Comparison of ENCODE assay signal across 14 cellular contexts in the genomic region with DNA sequence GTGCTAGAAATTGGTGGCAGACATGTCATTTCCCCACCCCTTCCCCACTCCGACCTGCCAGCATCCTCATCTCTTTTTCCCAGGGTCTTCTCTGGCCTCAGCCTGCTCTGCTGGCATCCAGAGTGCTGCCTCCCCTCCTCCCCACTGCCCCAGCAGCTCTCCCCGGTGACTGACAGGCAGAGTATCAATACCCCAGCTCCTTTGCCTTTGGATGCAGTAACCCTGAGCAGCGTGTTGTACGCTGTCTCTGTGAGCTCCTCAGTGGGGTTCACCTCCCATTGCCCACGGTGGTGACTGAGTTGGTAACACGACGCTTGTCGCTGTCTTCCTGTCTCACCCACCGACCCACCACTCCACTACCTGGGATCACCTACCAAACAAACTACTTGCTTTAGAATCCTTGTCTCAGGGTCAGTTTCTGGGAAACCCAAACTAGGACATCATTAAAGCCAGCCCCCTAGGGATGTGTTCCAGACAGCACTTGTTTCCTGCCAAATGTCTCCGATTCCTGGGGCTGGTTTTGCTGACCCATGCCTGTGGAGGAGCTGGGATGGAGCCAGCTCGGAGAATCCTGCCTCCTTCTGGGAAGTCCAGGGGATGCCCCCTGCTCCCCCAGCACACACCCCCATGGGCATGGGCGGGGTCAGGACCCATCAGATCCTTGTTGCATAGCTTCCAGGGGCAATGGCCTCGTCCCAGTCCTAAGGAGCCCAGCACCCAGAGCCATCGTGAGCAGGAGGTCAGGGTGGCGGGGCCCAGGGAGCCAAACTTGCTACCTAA. TPM values are rescaled to one million over a fixed set of nuclear protein-coding genes. Genes with fewer than 3 reads are reported as not detected.
DNase-seq lines count a peak whose midpoint lies in the region; ATAC-seq and TF ChIP-seq lines count a peak whose summit lies in the region.
"Had no signal": no experiment of that assay in that cellular context is flagged by ENCODE, and none has a peak within 500 bp of the region (broad histone marks: within the 10 kb centered on the region; RNA-seq: fewer than 3 reads in every experiment).

No MANE protein-coding gene starts in this region.

- DNase-seq in HCT116 (ENCODE audit: low read depth, low spot score), result no peak
- DNase-seq in endodermal cell, result peak; percentile 52
- no peak for DNase-seq in neural progenitor cell (ENCODE audit: low spot score)
- DNase-seq in CD4-positive, alpha-beta memory T cell, result no peak
- DNase-seq in effector CD8-positive, alpha-beta T cell (lab: John Stamatoyannopoulos, UW), result no peak
- DNase-seq: ACHN, DMS 273 treated with DMSO at 0.1 percent for 48 hours, NCI-H2227 treated with DMSO at 0.1 percent for 48 hours, NCI-H526 had no signal

- TF ChIP-seq CTCF in HCT116 (IDR thresholded peaks at IDR 0.05 in 2 of 3, conservative IDR thresholded peaks at IDR 0.05 in 1 of 3; ENCODE audit: borderline replicate concordance in 1 of 3, insufficient read depth in 1 of 3, low read depth in 2 of 3, low read length in 2 of 3) (no peak), endodermal cell (conservative IDR thresholded peaks at IDR 0.05) (no peak), neural progenitor cell (IDR thresholded peaks at IDR 0.05) (no peak)

- peaks cover 12% of the 10 kb centered on the region; the same call in 1 of the 2 replicates for H3K36me3 ChIP-seq in BLaER1
- no peaks in the 10 kb centered on the region for H3K36me3 ChIP-seq in HCT116 (ENCODE audit: control insufficient read depth in 1 of 2, insufficient read depth in 2 of 2, low read length in 2 of 2)
- no peaks in the 10 kb centered on the region for H3K36me3 ChIP-seq in endodermal cell (ENCODE audit: control insufficient read depth, insufficient read depth, low read length)
- no peaks in the 10 kb centered on the region for H3K36me3 ChIP-seq in neural progenitor cell
- H3K36me3 ChIP-seq in CD4-positive, alpha-beta memory T cell (ENCODE audit: insufficient read depth, low read length), result no peaks in the 10 kb centered on the region

- intact Hi-C loops in HCT116 (cut with micrococcal nuclease), result no loop called here
- intact Hi-C loops in CD4-positive, alpha-beta memory T cell (cut with micrococcal nuclease), result no loop called here

- peak overlapping the region; percentile 34; the same call in 1 of the 2 replicates for H3K9ac ChIP-seq in BLaER1
- H3K9ac ChIP-seq in HCT116 (ENCODE audit: low read length), result no peak overlapping the region
- H3K9ac ChIP-seq in endodermal cell (ENCODE audit: extremely low read depth, low read length, poor library complexity, severe bottlenecking), result no peak overlapping the region
- H3K9ac ChIP-seq in neural progenitor cell, result no peak overlapping the region

- no peaks in the 10 kb centered on the region for H3K27me3 Mint-ChIP-seq in endodermal cell (ENCODE audit: insufficient read depth)
- H3K27me3 Mint-ChIP-seq in neural progenitor cell (ENCODE audit: insufficient read depth, low read depth), result peaks cover 6% of the 10 kb centered on the region
- no peaks in the 10 kb centered on the region for H3K27me3 Mint-ChIP-seq in CD4-positive, alpha-beta memory T cell
- H3K27me3 Mint-ChIP-seq: IgD-negative memory B cell had no signal

- peaks cover 11% of the 10 kb centered on the region for H3K36me3 Mint-ChIP-seq in endodermal cell (ENCODE audit: low read depth)
- H3K36me3 Mint-ChIP-seq in neural progenitor cell, result no peaks in the 10 kb centered on the region
- no peaks in the 10 kb centered on the region for H3K36me3 Mint-ChIP-seq in CD4-positive, alpha-beta memory T cell
- H3K36me3 Mint-ChIP-seq: IgD-negative memory B cell had no signal

- no peaks in the 10 kb centered on the region for H3K9me3 ChIP-seq in BLaER1
- no peaks in the 10 kb centered on the region for H3K9me3 ChIP-seq in HCT116 (ENCODE audit: control insufficient read depth in 1 of 2, insufficient read depth in 1 of 2, low read depth in 1 of 2, low read length in 2 of 2)
- H3K9me3 ChIP-seq in endodermal cell (ENCODE audit: control insufficient read depth, low read length), result no peaks in the 10 kb centered on the region
- no peaks in the 10 kb centered on the region for H3K9me3 ChIP-seq in neural progenitor cell (ENCODE audit: low read depth)
- no peaks in the 10 kb centered on the region for H3K9me3 ChIP-seq in CD4-positive, alpha-beta memory T cell (ENCODE audit: control insufficient read depth in 1 of 2, low read length in 2 of 2)
- H3K9me3 ChIP-seq: HAP-1 had no signal

- H3K9me3 Mint-ChIP-seq in endodermal cell, result no peaks in the 10 kb centered on the region
- no peaks in the 10 kb centered on the region for H3K9me3 Mint-ChIP-seq in neural progenitor cell
- no peaks in the 10 kb centered on the region for H3K9me3 Mint-ChIP-seq in CD4-positive, alpha-beta memory T cell
- H3K9me3 Mint-ChIP-seq: IgD-negative memory B cell had no signal

- no peaks in the 10 kb centered on the region for H3K79me2 ChIP-seq in HCT116 (ENCODE audit: insufficient read depth, low read length)
- no peaks in the 10 kb centered on the region for H3K79me2 ChIP-seq in neural progenitor cell (ENCODE audit: low read depth)

- no peaks in the 10 kb centered on the region for H3K9me2 ChIP-seq in HCT116 (ENCODE audit: insufficient read depth)

- no peaks in the 10 kb centered on the region for H3K4me1 Mint-ChIP-seq in endodermal cell
- peaks cover 3% of the 10 kb centered on the region for H3K4me1 Mint-ChIP-seq in neural progenitor cell
- H3K4me1 Mint-ChIP-seq in CD4-positive, alpha-beta memory T cell, result peaks cover 5 to 21% (median 12%) of the 10 kb centered on the region in 4 donors

- H3F3A ChIP-seq in neural progenitor cell (ENCODE audit: low read depth), result peaks cover 8% of the 10 kb centered on the region

- H3K27ac ChIP-seq in BLaER1, result no peak overlapping the region
- no peak overlapping the region for H3K27ac ChIP-seq in HCT116 (ENCODE audit: low read depth, low read length)
- H3K27ac ChIP-seq in endodermal cell (ENCODE audit: low read depth, low read length), result no peak overlapping the region
- H3K27ac ChIP-seq in neural progenitor cell, result no peak overlapping the region
- no peak overlapping the region for H3K27ac ChIP-seq in CD4-positive, alpha-beta memory T cell (ENCODE audit: low read depth, low read length)

- H4K20me1 ChIP-seq in BLaER1, result no peaks in the 10 kb centered on the region
- no peaks in the 10 kb centered on the region for H4K20me1 ChIP-seq in HCT116 (ENCODE audit: insufficient read depth)
- H4K20me1 ChIP-seq in neural progenitor cell (ENCODE audit: low read depth), result peaks cover 11% of the 10 kb centered on the region

- RAD21 ChIA-PET in HCT116 (lab: Charles Lee; ENCODE audit: low non-redundant PET in 1 of 2, low total read pairs in 2 of 2, uncharacterized antibody in 2 of 2, unreplicated experiment in 2 of 2), result no interaction called here

- POLR2A ChIA-PET in HCT116 (lab: Charles Lee), result no interaction called here
- POLR2A ChIA-PET in CD4-positive, alpha-beta memory T cell (lab: Charles Lee; ENCODE audit: partially characterized antibody), result interaction anchor here (7.8 kb wide), 1 partner anchor 26 kb away, joined by 68 read pairs; no protein-coding TSS in a partner anchor

- no TSS peak for BruUV-seq in HCT116 (replicated peaks; lab: Mats Ljungman, UMichigan)

- CTCF ChIA-PET in HCT116 (lab: Charles Lee), result no interaction called here
- CTCF ChIA-PET in CD4-positive, alpha-beta memory T cell (lab: Charles Lee; ENCODE audit: partially characterized antibody), result interaction anchor here (1.1 to 9.7 kb wide), 2 partner anchors 32 to 41 kb away, joined by 3 to 321 read pairs; no protein-coding TSS in a partner anchor

- H3K27ac Mint-ChIP-seq in endodermal cell (no peak overlapping the region), neural progenitor cell (peak overlapping the region; percentile 19)
- H3K27ac Mint-ChIP-seq in CD4-positive, alpha-beta memory T cell, result peak overlapping the region in 1 of 7 donors; percentile 41
- H3K27ac Mint-ChIP-seq: IgD-negative memory B cell had no signal

- 89 to 91% methylated on average over 8 to 15 of the region's 15 CpGs for WGBS in endodermal cell (ENCODE audit: insufficient coverage in 1 of 2, insufficient read length in 1 of 2), 2 experiments

- H3K4me1 ChIP-seq in BLaER1 (peaks cover 22% of the 10 kb centered on the region), HCT116 (ENCODE audit: control insufficient read depth in 1 of 2, insufficient read depth in 2 of 2, low read length in 2 of 2) (no peaks in the 10 kb centered on the region), endodermal cell (ENCODE audit: control insufficient read depth, insufficient read depth, low read length) (no peaks in the 10 kb centered on the region), neural progenitor cell (peaks cover 2% of the 10 kb centered on the region)
- H3K4me1 ChIP-seq in CD4-positive, alpha-beta memory T cell (ENCODE audit: insufficient read depth, low read length), result peaks cover 19% of the 10 kb centered on the region
- H3K4me1 ChIP-seq: HAP-1 had no signal

- H2AFZ ChIP-seq in HCT116 (ENCODE audit: low read depth, low read length, poor library complexity, severe bottlenecking), result no peak overlapping the region
- no peak overlapping the region for H2AFZ ChIP-seq in neural progenitor cell (replicated peaks)

- TF ChIP-seq POLR2A in HCT116 (IDR thresholded peaks at IDR 0.05; ENCODE audit: borderline replicate concordance, extremely low read depth, insufficient read depth, insufficient read length), result no peak

- no peak overlapping the region for H3K4me2 ChIP-seq in BLaER1
- H3K4me2 ChIP-seq in HCT116 (ENCODE audit: low read length), result no peak overlapping the region
- no peak overlapping the region for H3K4me2 ChIP-seq in neural progenitor cell

- no peaks in the 10 kb centered on the region for H3K27me3 ChIP-seq in BLaER1
- H3K27me3 ChIP-seq in HCT116 (ENCODE audit: insufficient read depth, low read length), result no peaks in the 10 kb centered on the region
- H3K27me3 ChIP-seq in endodermal cell (ENCODE audit: control insufficient read depth, insufficient read depth, low read length, poor library complexity, severe bottlenecking), result no peaks in the 10 kb centered on the region
- H3K27me3 ChIP-seq in neural progenitor cell, result no peaks in the 10 kb centered on the region
- H3K27me3 ChIP-seq in CD4-positive, alpha-beta memory T cell (ENCODE audit: insufficient read depth, low read length), result no peaks in the 10 kb centered on the region

- H3K4me3 ChIP-seq in BLaER1 (no peak overlapping the region), HCT116 (replicated peaks in 1 of 2; ENCODE audit: low read depth in 1 of 2, low read length in 2 of 2) (no peak overlapping the region), endodermal cell (ENCODE audit: low read length) (no peak overlapping the region), neural progenitor cell (no peak overlapping the region)
- no peak overlapping the region for H3K4me3 ChIP-seq in CD4-positive, alpha-beta memory T cell (ENCODE audit: low read length in 2 of 2)
- H3K4me3 ChIP-seq: HAP-1 had no signal

- no peak overlapping the region for H3K4me3 Mint-ChIP-seq in endodermal cell
- H3K4me3 Mint-ChIP-seq in neural progenitor cell, result no peak overlapping the region
- no peak overlapping the region for H3K4me3 Mint-ChIP-seq in CD4-positive, alpha-beta memory T cell
- H3K4me3 Mint-ChIP-seq: IgD-negative memory B cell had no signal

- TF ChIP-seq RAD21 in HCT116 (IDR thresholded peaks at IDR 0.05; ENCODE audit: low read depth), result no peak

- ATAC-seq in HCT116 (peak; percentile 36), GM19397 (IDR thresholded peaks at IDR 0.05; ENCODE audit: unreplicated experiment) (no peak), GM19463 (IDR thresholded peaks at IDR 0.05; ENCODE audit: unreplicated experiment) (no peak)

RNA-seq across cellular contexts. Expression of a gene that starts 8.3 kb away (rescaled TPM):
- total RNA-seq in HCT116 (2021; ENCODE audit: unreplicated experiment), result 19.2 TPM
- 11.2 and 12.6 TPM in 2 replicates for polyA plus RNA-seq in HCT116 (2012)
- 10 to 100 TPM; 55.9 to 62.5 TPM for total RNA-seq in endodermal cell
- polyA plus RNA-seq in endodermal cell (2013, experiment 1 of 2), result 63.9 TPM
- 60.0 TPM for polyA plus RNA-seq in endodermal cell (2013, experiment 2 of 2)
- total RNA-seq in neural progenitor cell (ENCODE audit: low replicate concordance), result 4.6 and 16.4 TPM in 2 replicates
- total RNA-seq in CD4-positive, alpha-beta memory T cell, result 10 to 100 TPM; 14.2 to 14.6 TPM
- 10 to 100 TPM in 1 of 2 donors, 1 to 10 TPM in 1; 1.2 to 13.1 TPM for polyA plus RNA-seq in CD4-positive, alpha-beta memory T cell
